Comparison of ENCODE assay signal across 23 cellular contexts in genomic region chr18:42330296-42330695, GRCh38.
"Had no signal": no experiment of that assay in that cellular context is flagged by ENCODE, and none has a peak within 500 bp of the region (broad histone marks: within the 10 kb centered on the region; RNA-seq: fewer than 3 reads in every experiment).

No MANE protein-coding gene starts in this region.

- H3K4me1 Mint-ChIP-seq: naive B cell, neural crest cell had no signal

- H3K36me3 Mint-ChIP-seq: naive B cell had no signal

- ATAC-seq: activated T-cell treated with anti-CD3 and anti-CD28 coated beads, Interleukin-2, amount 50 U/mL, for 72 hours; mucosa of descending colon; stimulated activated naive CD8-positive, alpha-beta T cell treated with anti-CD3 and anti-CD28 coated beads, Interleukin-15, Interleukin-2, amounts not matched to agents 100 U/mL and 50 U/mL, for 24 hours had no signal

- H3K36me3 ChIP-seq: ascending aorta, left ventricle myocardium inferior, right atrium auricular region, tibial artery had no signal

- H3K27ac Mint-ChIP-seq: activated T-cell treated with anti-CD3 and anti-CD28 coated beads, Interleukin-2, amount 50 U/mL, for 72 hours; naive B cell had no signal

- H3K4me3 ChIP-seq: ascending aorta, left ventricle myocardium inferior, mucosa of descending colon, right atrium auricular region, skin epidermis, tibial artery had no signal

- H3K4me1 ChIP-seq: ascending aorta, right atrium auricular region, tibial artery had no signal

- H3K9me3 ChIP-seq: ascending aorta, left ventricle myocardium inferior, mucosa of descending colon, right atrium auricular region, tibial artery had no signal

- H3K9me3 Mint-ChIP-seq: neural crest cell had no signal

- H3K27me3 ChIP-seq: ascending aorta, right atrium auricular region, tibial artery had no signal

- H3K27ac ChIP-seq: ascending aorta, left ventricle myocardium inferior, right atrium auricular region, skin epidermis, tibial artery had no signal

- H3K4me3 Mint-ChIP-seq: activated T-cell treated with anti-CD3 and anti-CD28 coated beads, Interleukin-2, amount 50 U/mL, for 72 hours; naive B cell; neural crest cell had no signal

- DNase-seq: activated CD4-positive, alpha-beta T cell treated with anti-CD3 and anti-CD28 coated beads, Interleukin-2, amount 50 U/mL, for 4 hours; activated CD4-positive, CD25-positive, alpha-beta regulatory T cell treated with anti-CD3 and anti-CD28 coated beads, Interleukin-2, amount 50 U/mL, for 72 hours; activated effector memory CD4-positive, alpha-beta T cell treated with anti-CD3 and anti-CD28 coated beads, Interleukin-2, amount 50 U/mL, for 16 hours; activated naive CD4-positive, alpha-beta T cell treated with anti-CD3 and anti-CD28 coated beads, Interleukin-2, amount 50 U/mL, for 16 hours; activated T-cell treated with anti-CD3 and anti-CD28 coated beads, Interleukin-2, amount 50 U/mL, for 72 hours; dermis blood vessel endothelial cell; effector memory CD4-positive, alpha-beta T cell; foreskin fibroblast; glutamatergic neuron; hippocampal formation; left ventricle myocardium inferior; mammary epithelial cell; mucosa of descending colon; naive B cell; stimulated activated naive CD8-positive, alpha-beta T cell treated with anti-CD3 and anti-CD28 coated beads, Interleukin-15, Interleukin-2, amounts not matched to agents 100 U/mL and 50 U/mL, for 24 hours; substantia nigra; T-helper 1 cell; T1000; tibial artery had no signal
